ENCODE assay signal across 8 cellular contexts in the genomic region with DNA sequence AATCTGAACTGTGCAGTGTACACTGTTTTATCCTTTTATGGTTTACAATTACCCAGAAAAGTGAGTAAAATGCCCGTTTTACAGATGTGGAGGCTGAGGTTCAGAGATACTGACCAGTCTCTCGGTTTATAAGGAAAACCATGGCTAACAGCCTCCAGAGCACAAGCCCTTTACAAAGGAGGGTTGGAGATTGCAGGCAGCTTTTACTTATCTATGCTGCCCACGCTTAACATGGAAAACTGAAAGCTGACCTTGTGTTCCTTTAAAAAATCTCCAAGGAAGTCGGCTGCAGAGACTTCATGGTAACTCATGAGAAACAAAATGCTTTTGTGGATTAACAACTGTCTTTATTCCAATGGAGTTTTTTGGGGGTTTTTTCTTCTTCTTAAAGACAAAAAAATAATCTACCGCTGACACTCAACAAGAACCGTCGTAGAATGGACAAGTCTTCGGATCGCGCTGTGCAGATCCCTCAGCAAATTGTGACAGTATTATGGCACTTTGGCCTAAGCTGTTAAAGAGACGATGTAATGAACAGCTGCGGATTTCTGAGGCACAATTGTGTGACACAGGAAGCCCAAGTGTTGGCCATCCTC. TPM values are rescaled to one million over a fixed set of nuclear protein-coding genes. Genes with fewer than 3 reads are reported as not detected.
DNase-seq lines count a peak whose midpoint lies in the region; ATAC-seq and TF ChIP-seq lines count a peak whose summit lies in the region.

No MANE protein-coding gene starts in this region.

- no peak overlapping the region for H2BK5ac ChIP-seq in trophoblast cell (ENCODE audit: low read depth, low read length, poor library complexity)

- H3K23ac ChIP-seq in trophoblast cell (ENCODE audit: low read length): no peak overlapping the region

- H2AK5ac ChIP-seq in trophoblast cell (ENCODE audit: low read length): no peak overlapping the region

- H2AFZ ChIP-seq in trophoblast cell (ENCODE audit: insufficient read depth, low read length, poor library complexity): peak overlapping the region; percentile 73

- H2BK120ac ChIP-seq in trophoblast cell (ENCODE audit: insufficient read depth, low read length, poor library complexity): no peak overlapping the region

- H3K27me3 ChIP-seq in trophoblast cell (ENCODE audit: insufficient read depth, low read length): no peaks in the 10 kb centered on the region

- peaks cover 7% of the 10 kb centered on the region for H3K79me1 ChIP-seq in trophoblast cell (ENCODE audit: low read length)

- H3K9me3 ChIP-seq in trophoblast cell (ENCODE audit: insufficient read depth, low read depth, low read length): no peaks in the 10 kb centered on the region

- H3K14ac ChIP-seq in trophoblast cell (ENCODE audit: low read length): peak overlapping the region; percentile 64

- peaks cover 0 to 6% of the 10 kb centered on the region in 2 experiments for H3K4me1 ChIP-seq in trophoblast cell (ENCODE audit: control insufficient read depth in 1 of 2, insufficient read depth in 2 of 2, low read length in 2 of 2)

- no peak for ATAC-seq in GM21381 (IDR thresholded peaks at IDR 0.05; ENCODE audit: unreplicated experiment)

- H3K4me2 ChIP-seq in trophoblast cell (ENCODE audit: low read length): peak overlapping the region; percentile 96

- H4K8ac ChIP-seq in trophoblast cell (ENCODE audit: low read depth, low read length): peak overlapping the region; percentile 58

- peak overlapping the region; percentile 5 for H3K4ac ChIP-seq in trophoblast cell (ENCODE audit: low read depth, low read length)

- H4K12ac ChIP-seq in trophoblast cell (ENCODE audit: low read depth, low read length): peak overlapping the region; percentile 55

- peak overlapping the region; percentile 92 for H3K9ac ChIP-seq in trophoblast cell (ENCODE audit: low read length)

- DNase-seq in NCI-H345 treated with DMSO at 0.1 percent for 48 hours (lab: John Stamatoyannopoulos, UW; ENCODE audit: unreplicated experiment) (peak; percentile 46), NCI-H345 (lab: John Stamatoyannopoulos, UW) (no peak), RPMI7951 (ENCODE audit: low read depth) (peak; percentile 40), epithelial cell of proximal tubule (ENCODE audit: low read depth) (no peak), trophoblast cell (no peak), kidney tubule cell (ENCODE audit: low spot score) (no peak), AML-193 (lab: John Stamatoyannopoulos, UW) (no peak)

- no peak overlapping the region for H3K27ac ChIP-seq in trophoblast cell (ENCODE audit: low read depth, low read length)

- H3K4me3 ChIP-seq in epithelial cell of proximal tubule (ENCODE audit: low read depth, low read length) (peak overlapping the region; percentile 93), trophoblast cell (ENCODE audit: low read depth, low read length) (peak overlapping the region; percentile 71)

- peaks cover 2 to 5% of the 10 kb centered on the region in 2 experiments for H3K36me3 ChIP-seq in trophoblast cell (ENCODE audit: control insufficient read depth in 1 of 2, insufficient read depth in 2 of 2, low read length in 2 of 2)

- no peak for TF ChIP-seq CTCF in epithelial cell of proximal tubule (conservative IDR thresholded peaks at IDR 0.05; ENCODE audit: low read depth, low read length)

- H2BK12ac ChIP-seq in trophoblast cell (ENCODE audit: low read length): no peak overlapping the region

- H4K91ac ChIP-seq in trophoblast cell (ENCODE audit: low read depth, low read length): peak overlapping the region; percentile 16

- H3K79me2 ChIP-seq in trophoblast cell (ENCODE audit: control insufficient read depth, insufficient read depth, low read length, poor library complexity): peaks cover 5% of the 10 kb centered on the region

- H3K18ac ChIP-seq in trophoblast cell (ENCODE audit: low read length): peak overlapping the region; percentile 16

- no CpG with 5 or more reads among the region's 12 CpGs for WGBS in trophoblast cell (ENCODE audit: extremely low coverage, insufficient coverage, insufficient read length)

RNA-seq across cellular contexts. Expression of a gene that starts 0.7 kb away (rescaled TPM):
- 20.5 and 23.1 TPM in 2 replicates for total RNA-seq in RPMI7951 (2014; rRNA removed; shearing (Covaris generic))
- 22.0 and 25.6 TPM in 2 replicates for total RNA-seq in epithelial cell of proximal tubule
- 10.9 and 11.4 TPM in 2 replicates for polyA plus RNA-seq in trophoblast cell (2013)

RNA-seq across cellular contexts. Expression of a gene that starts 57.2 kb away (rescaled TPM):
- 0.49 and 0.84 TPM in 2 replicates for total RNA-seq in RPMI7951 (2014; rRNA removed; shearing (Covaris generic))
- total RNA-seq in epithelial cell of proximal tubule: 1.2 and 7.9 TPM in 2 replicates
- polyA plus RNA-seq in trophoblast cell (2013): 4.7 and 5.3 TPM in 2 replicates

Comparison
In these comparisons a context has a peak if more than half of its experiments do, and no peak if none do; other contexts are left out.
1. DNase-seq: peak in NCI-H345 treated with DMSO at 0.1 percent for 48 hours (single experiment) and RPMI7951 (single experiment); none in NCI-H345 (single experiment), epithelial cell of proximal tubule (single experiment), trophoblast cell (0 of 2), kidney tubule cell (single experiment) and AML-193 (0 of 2).